20 cellular contexts compared by ENCODE assay signal in genomic region chr1:29531596-29531995, GRCh38.
"Had no signal": no experiment of that assay in that cellular context is flagged by ENCODE, and none has a peak within 500 bp of the region (broad histone marks: within the 10 kb centered on the region; RNA-seq: fewer than 3 reads in every experiment).

No MANE protein-coding gene starts in this region.

- H3K4me1 ChIP-seq: esophagus squamous epithelium, gastroesophageal sphincter, pancreas, tibial artery, upper lobe of right lung, vagina had no signal

- ATAC-seq: effector memory CD8-positive, alpha-beta T cell; gastroesophageal sphincter; left cardiac atrium; left ventricle myocardium superior; mucosa of descending colon; naive thymus-derived CD8-positive, alpha-beta T cell; pancreas; right cardiac atrium; stimulated activated effector memory CD8-positive, alpha-beta T cell treated with anti-CD3 and anti-CD28 coated beads, Interleukin-12 subunit alpha, Interleukin-12 subunit beta, amount 100 ng/mL, for 72 hours; stimulated activated naive CD8-positive, alpha-beta T cell treated with anti-CD3 and anti-CD28 coated beads, Interleukin-15, Interleukin-2, amounts not matched to agents 100 U/mL and 50 U/mL, for 24 hours; upper lobe of right lung had no signal

- H3K27me3 ChIP-seq: neural progenitor cell, pancreas, vagina had no signal

- H3K9me3 ChIP-seq: vagina had no signal

- H3K36me3 ChIP-seq: esophagus squamous epithelium, gastroesophageal sphincter, neural progenitor cell, pancreas, tibial artery, upper lobe of right lung, vagina had no signal

- DNase-seq: effector memory CD8-positive, alpha-beta T cell; esophagus squamous epithelium; foreskin fibroblast; glutamatergic neuron; left cardiac atrium; left ventricle myocardium superior; mesendoderm; mucosa of descending colon; naive thymus-derived CD8-positive, alpha-beta T cell; nucleus accumbens; pancreas; right cardiac atrium; stimulated activated CD4-positive, alpha-beta T cell treated with anti-CD3 and anti-CD28 coated beads, Interleukin-4, amount 100 ng/mL, for 1 hour; stimulated activated naive CD8-positive, alpha-beta T cell treated with anti-CD3 and anti-CD28 coated beads, Interleukin-15, Interleukin-2, amounts not matched to agents 100 U/mL and 50 U/mL, for 24 hours; upper lobe of right lung had no signal

- H3K4me3 ChIP-seq: esophagus squamous epithelium, gastroesophageal sphincter, mucosa of descending colon, neural progenitor cell, pancreas, tibial artery, upper lobe of right lung, vagina had no signal

- H3K27ac ChIP-seq: esophagus squamous epithelium, gastroesophageal sphincter, neural progenitor cell, pancreas, tibial artery, upper lobe of right lung, vagina had no signal
